24 cellular contexts compared by ENCODE assay signal in the genomic region with DNA sequence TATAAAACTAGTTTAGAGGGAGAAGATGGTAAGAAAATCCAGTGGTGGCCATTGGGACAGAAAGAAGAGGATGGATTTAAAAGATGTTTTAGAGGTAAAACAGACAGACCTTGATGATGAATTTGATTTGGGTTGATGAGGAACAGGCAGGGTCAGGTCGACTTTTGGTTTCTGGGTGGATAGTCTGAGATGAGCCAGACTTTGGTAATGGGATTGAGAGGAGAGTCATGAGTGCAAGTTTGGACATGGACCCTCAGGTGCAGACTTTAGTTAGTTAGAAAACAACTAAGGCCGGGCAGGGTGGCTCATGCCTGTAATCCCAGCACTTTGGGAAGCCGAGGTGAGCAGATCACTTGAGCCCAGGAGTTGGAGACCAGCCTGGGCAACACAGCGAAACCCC.
DNase-seq lines count a peak whose midpoint lies in the region; ATAC-seq, FAIRE-seq and TF ChIP-seq lines count a peak whose summit lies in the region.
"Had no signal": no experiment of that assay in that cellular context is flagged by ENCODE, and none has a peak within 500 bp of the region (broad histone marks: within the 10 kb centered on the region; RNA-seq: fewer than 3 reads in every experiment).

No MANE protein-coding gene starts in this region.

- no CpG with 5 or more reads among the region's 4 CpGs for WGBS in trophoblast cell (ENCODE audit: extremely low coverage, insufficient coverage, insufficient read length)

- peaks cover 30% of the 10 kb centered on the region for H3K27me3 Mint-ChIP-seq in Calu3 (ENCODE audit: unreplicated experiment)

- H3K4me3 Mint-ChIP-seq in Calu3 (ENCODE audit: low read depth, unreplicated experiment) = no peak overlapping the region
- H3K4me3 Mint-ChIP-seq: CD4-positive, alpha-beta T cell; CD8-positive, alpha-beta memory T cell; GM23338; H9 had no signal

- no peak overlapping the region for H3K27ac Mint-ChIP-seq in Calu3 (ENCODE audit: unreplicated experiment)
- H3K27ac Mint-ChIP-seq: CD4-positive, alpha-beta T cell; CD8-positive, alpha-beta memory T cell; GM23338; H9 had no signal

- FAIRE-seq in bronchial epithelial cell (lab: Jason Lieb, UNC) = no peak
- FAIRE-seq: A549, GM12891, GM18507 had no signal

- H2BK12ac ChIP-seq in trophoblast cell (ENCODE audit: low read length) = peak overlapping the region; percentile 11

- no peak overlapping the region for H3K14ac ChIP-seq in trophoblast cell (ENCODE audit: low read length)

- no peaks in the 10 kb centered on the region for H3K4me1 Mint-ChIP-seq in Calu3 (ENCODE audit: low read depth, unreplicated experiment)
- H3K4me1 Mint-ChIP-seq: CD8-positive, alpha-beta memory T cell had no signal

- intact Hi-C loops in Calu3 (cut with micrococcal nuclease; ENCODE audit: unreplicated experiment) (no loop called here), posterior cingulate gyrus (cut with DNase I) (no loop called here)

- no peaks in the 10 kb centered on the region for H3K27me3 ChIP-seq in bronchial epithelial cell (ENCODE audit: control insufficient read depth, insufficient read depth, low read length)
- no peaks in the 10 kb centered on the region for H3K27me3 ChIP-seq in foreskin keratinocyte
- H3K27me3 ChIP-seq in trophoblast cell (ENCODE audit: insufficient read depth, low read length) = no peaks in the 10 kb centered on the region
- H3K27me3 ChIP-seq: BE2C; BLaER1 treated with 17β-estradiol and CSF1 and Interleukin-3, amounts not matched to agents 10 nM and 100 nM had no signal

- H4K91ac ChIP-seq in trophoblast cell (ENCODE audit: low read depth, low read length) = peak overlapping the region; percentile 33

- no peak overlapping the region for H3K4me3 ChIP-seq in bronchial epithelial cell (ENCODE audit: low read depth, low read length)
- H3K4me3 ChIP-seq in epithelial cell of esophagus (ENCODE audit: low read length) = no peak overlapping the region
- no peak overlapping the region for H3K4me3 ChIP-seq in trophoblast cell (ENCODE audit: low read depth, low read length)
- H3K4me3 ChIP-seq: A549; BLaER1 treated with 17β-estradiol and CSF1 and Interleukin-3, amounts not matched to agents 10 nM and 100 nM; GM23338 had no signal

- H2BK120ac ChIP-seq in trophoblast cell (ENCODE audit: insufficient read depth, low read length, poor library complexity) = no peak overlapping the region

- no peak overlapping the region for H3K9ac ChIP-seq in trophoblast cell (ENCODE audit: low read length)
- H3K9ac ChIP-seq: BLaER1 treated with 17β-estradiol and CSF1 and Interleukin-3, amounts not matched to agents 10 nM and 100 nM had no signal

- H3K18ac ChIP-seq in trophoblast cell (ENCODE audit: low read length) = no peak overlapping the region

- H3K4me1 ChIP-seq in foreskin keratinocyte (peaks cover 14% of the 10 kb centered on the region), trophoblast cell (ENCODE audit: control insufficient read depth in 1 of 2, insufficient read depth in 2 of 2, low read length in 2 of 2) (peaks cover 7 to 15% of the 10 kb centered on the region in 2 experiments)
- H3K4me1 ChIP-seq: A549, BE2C had no signal

- H3K27ac ChIP-seq in foreskin keratinocyte (peak overlapping the region; percentile 76), trophoblast cell (ENCODE audit: low read depth, low read length) (no peak overlapping the region)
- H3K27ac ChIP-seq: A549 had no signal

- H4K8ac ChIP-seq in trophoblast cell (ENCODE audit: low read depth, low read length) = no peak overlapping the region

- peak; percentile 48 for DNase-seq in bronchial epithelial cell (ENCODE audit: low read depth)
- DNase-seq in epithelial cell of esophagus (ENCODE audit: low read depth) = peak; percentile 31
- peak; percentile 33 to 71 for DNase-seq in foreskin keratinocyte
- no peak for DNase-seq in trophoblast cell
- DNase-seq in NCI-H1694 treated with DMSO at 0.1 percent for 48 hours (lab: John Stamatoyannopoulos, UW) = no peak
- no peak for DNase-seq in Calu3
- DNase-seq in posterior cingulate gyrus = no peak
- DNase-seq: 8988T; ACHN; AML-193; BE2C; CD4-positive, alpha-beta T cell; CD8-positive, alpha-beta memory T cell; DMS53; DMS79 treated with DMSO at 0.1 percent for 48 hours; GF-D8; H9 had no signal

- H3K36me3 ChIP-seq in bronchial epithelial cell (ENCODE audit: control insufficient read depth, insufficient read depth, low read length) (no peaks in the 10 kb centered on the region), trophoblast cell (ENCODE audit: control insufficient read depth in 1 of 2, insufficient read depth in 2 of 2, low read length in 2 of 2) (no peaks in the 10 kb centered on the region)
- H3K36me3 ChIP-seq: BE2C; BLaER1 treated with 17β-estradiol and CSF1 and Interleukin-3, amounts not matched to agents 10 nM and 100 nM had no signal

- no peak overlapping the region for H2AFZ ChIP-seq in trophoblast cell (ENCODE audit: insufficient read depth, low read length, poor library complexity)
- H2AFZ ChIP-seq: GM23338 had no signal

- no peak overlapping the region for H4K12ac ChIP-seq in trophoblast cell (ENCODE audit: low read depth, low read length)

- no peak for TF ChIP-seq CTCF in bronchial epithelial cell (IDR thresholded peaks at IDR 0.05; ENCODE audit: insufficient read depth, low read length, severe bottlenecking)
- no peak for TF ChIP-seq CTCF in epithelial cell of esophagus (IDR thresholded peaks at IDR 0.05; ENCODE audit: insufficient read depth, low read depth, low read length, missing control alignments)
- no peak for TF ChIP-seq CTCF in foreskin keratinocyte (conservative IDR thresholded peaks at IDR 0.05)
- TF ChIP-seq CTCF in Calu3 (IDR thresholded peaks at IDR 0.05; ENCODE audit: unreplicated experiment) = no peak

- H3K23ac ChIP-seq in trophoblast cell (ENCODE audit: low read length) = no peak overlapping the region

- H3K79me2 ChIP-seq in trophoblast cell (ENCODE audit: control insufficient read depth, insufficient read depth, low read length, poor library complexity) = no peaks in the 10 kb centered on the region

- H3K36me3 Mint-ChIP-seq in Calu3 (ENCODE audit: insufficient read depth, unreplicated experiment) = no peaks in the 10 kb centered on the region
- H3K36me3 Mint-ChIP-seq: CD14-positive monocyte; CD8-positive, alpha-beta memory T cell had no signal

- CTCF ChIA-PET in Calu3 (lab: Charles Lee) = interaction anchor here (0.6 kb wide), 1 partner anchor 1382 kb away, joined by 6 read pairs; no protein-coding TSS in a partner anchor

- ATAC-seq in foreskin keratinocyte = peak; percentile 67
- ATAC-seq: A549, GM23338, HCT116 had no signal

- no TSS peak for BruUV-seq in Calu3 (replicated peaks; lab: Mats Ljungman, UMichigan)

- no peak overlapping the region for H2AK5ac ChIP-seq in trophoblast cell (ENCODE audit: low read length)

- no peak overlapping the region for H3K4ac ChIP-seq in trophoblast cell (ENCODE audit: low read depth, low read length)

- peaks cover 3% of the 10 kb centered on the region for H3K9me3 ChIP-seq in trophoblast cell (ENCODE audit: insufficient read depth, low read depth, low read length)
- H3K9me3 ChIP-seq: A549; BE2C; BLaER1 treated with 17β-estradiol and CSF1 and Interleukin-3, amounts not matched to agents 10 nM and 100 nM had no signal

- H3K9me3 Mint-ChIP-seq in Calu3 (ENCODE audit: low read depth, unreplicated experiment) = peaks cover 2% of the 10 kb centered on the region

- peaks cover 11% of the 10 kb centered on the region for H3K79me1 ChIP-seq in trophoblast cell (ENCODE audit: low read length)

- no peak overlapping the region for H2BK5ac ChIP-seq in trophoblast cell (ENCODE audit: low read depth, low read length, poor library complexity)

- H3K4me2 ChIP-seq in trophoblast cell (ENCODE audit: low read length) = no peak overlapping the region
- H3K4me2 ChIP-seq: A549, GM23338 had no signal

Comparison
In these comparisons a context has a peak if more than half of its experiments do, and no peak if none do; other contexts are left out.
1. DNase-seq: peak in bronchial epithelial cell (single experiment), epithelial cell of esophagus (single experiment) and foreskin keratinocyte (2 of 2); none in trophoblast cell (0 of 2), NCI-H1694 treated with DMSO at 0.1 percent for 48 hours (single experiment), Calu3 (single experiment) and posterior cingulate gyrus (0 of 10).